ENCODE assay signal across 8 cellular contexts in genomic region chr15:90266485-90266884, GRCh38. TPM values are rescaled to one million over a fixed set of nuclear protein-coding genes. Genes with fewer than 3 reads are reported as not detected.
DNase-seq lines count a peak whose midpoint lies in the region; ATAC-seq and TF ChIP-seq lines count a peak whose summit lies in the region.

No MANE protein-coding gene starts in this region.

- H3K27me3 ChIP-seq in BLaER1, result no peaks in the 10 kb centered on the region
- no peaks in the 10 kb centered on the region for H3K27me3 ChIP-seq in adrenal gland
- no peaks in the 10 kb centered on the region for H3K27me3 ChIP-seq in layer of hippocampus (ENCODE audit: control insufficient read depth, insufficient read depth, low read length)

- no peaks in the 10 kb centered on the region for H3K9me3 Mint-ChIP-seq in stimulated activated naive CD8-positive, alpha-beta T cell treated with anti-CD3 and anti-CD28 coated beads, Interleukin-15, amount 100 ng/mL, for 72 hours

- H3K4me1 Mint-ChIP-seq in stimulated activated naive CD8-positive, alpha-beta T cell treated with anti-CD3 and anti-CD28 coated beads, Interleukin-15, amount 100 ng/mL, for 72 hours, result peaks cover 57% of the 10 kb centered on the region

- no peak for TF ChIP-seq CTCF in adrenal gland (IDR thresholded peaks at IDR 0.05)

- no peak for ATAC-seq in stimulated activated naive CD8-positive, alpha-beta T cell treated with anti-CD3 and anti-CD28 coated beads, Interleukin-15, amount 100 ng/mL, for 72 hours
- ATAC-seq in HG03280 (IDR thresholded peaks at IDR 0.05; ENCODE audit: unreplicated experiment), result no peak

- H3K9ac ChIP-seq in BLaER1, result peak overlapping the region; percentile 86

- peak overlapping the region; percentile 95 to 98 for H3K27ac Mint-ChIP-seq in stimulated activated naive CD8-positive, alpha-beta T cell treated with anti-CD3 and anti-CD28 coated beads, Interleukin-15, amount 100 ng/mL, for 72 hours

- TF ChIP-seq POLR2A in adrenal gland (IDR thresholded peaks at IDR 0.05), result no peak

- H3K4me1 ChIP-seq in BLaER1, result peaks cover 66% of the 10 kb centered on the region
- H3K4me1 ChIP-seq in adrenal gland (replicated peaks in 1 of 2), result peaks cover 20 to 57% of the 10 kb centered on the region in 2 donors

- H4K20me1 ChIP-seq in BLaER1, result peaks cover 50% of the 10 kb centered on the region

- H3K36me3 ChIP-seq in BLaER1 (peaks cover 28% of the 10 kb centered on the region), adrenal gland (replicated peaks in 1 of 2) (peaks cover 0 to 18% of the 10 kb centered on the region in 2 donors)

- H3K9me3 ChIP-seq in BLaER1, result no peaks in the 10 kb centered on the region
- H3K9me3 ChIP-seq in adrenal gland (replicated peaks in 1 of 3), result no peaks in the 10 kb centered on the region

- peak overlapping the region; percentile 95 to 99 for H3K4me3 Mint-ChIP-seq in stimulated activated naive CD8-positive, alpha-beta T cell treated with anti-CD3 and anti-CD28 coated beads, Interleukin-15, amount 100 ng/mL, for 72 hours

- H3K4me2 ChIP-seq in BLaER1, result peak overlapping the region; percentile 96

- H3K4me3 ChIP-seq in BLaER1 (peak overlapping the region; percentile 77), adrenal gland (peak overlapping the region in 2 of 4 donors; percentile 64 to 71)

- intact Hi-C loops in adrenal gland (cut with DNase I), result no loop called here

- peak overlapping the region; percentile 93 for H3K27ac ChIP-seq in BLaER1
- peak overlapping the region; percentile 94 to 96 (median 96) for H3K27ac ChIP-seq in adrenal gland
- H3K27ac ChIP-seq in layer of hippocampus (ENCODE audit: low read depth, low read length), result peak overlapping the region; percentile 90

- 10 to 15% (median 13%) methylated on average over 15 of the region's 15 CpGs for WGBS in adrenal gland, 4 donors

- peak; percentile 21 for DNase-seq in M059J (ENCODE audit: low read depth)
- DNase-seq in adrenal gland, result peak in 3 of 7 donors; percentile 44 to 66 (median 46)
- DNase-seq in stimulated activated naive CD8-positive, alpha-beta T cell treated with anti-CD3 and anti-CD28 coated beads, Interleukin-15, amount 100 ng/mL, for 72 hours, result no peak
- no peak for DNase-seq in NOMO-1 treated with DMSO at 0.1 percent for 48 hours (lab: John Stamatoyannopoulos, UW; ENCODE audit: unreplicated experiment)
- DNase-seq in D341Med (ENCODE audit: low spot score), result no peak

- H3K27me3 Mint-ChIP-seq in stimulated activated naive CD8-positive, alpha-beta T cell treated with anti-CD3 and anti-CD28 coated beads, Interleukin-15, amount 100 ng/mL, for 72 hours, result no peaks in the 10 kb centered on the region

RNA-seq across cellular contexts. Expression of gene NGRN, which starts 1.0 kb away (rescaled TPM):
- total RNA-seq in M059J (2014; rRNA removed; shearing (Covaris generic)), result 101 and 125 TPM in 2 replicates
- total RNA-seq in adrenal gland, result 100 to 1,000 TPM in 5 of 8 donors, 10 to 100 TPM in 3; 61.4 to 131 (median 103) TPM
- 100 to 1,000 TPM in 1 of 3 donors, 10 to 100 TPM in 2; 53.5 to 133 (median 56.3) TPM for polyA plus RNA-seq in adrenal gland

RNA-seq across cellular contexts. Expression of gene TTLL13, which starts 17.1 kb away (rescaled TPM):
- 0.42 TPM in 1 of 2 replicates, not detected in the other for total RNA-seq in M059J (2014; rRNA removed; shearing (Covaris generic))
- total RNA-seq in adrenal gland, result under 1 TPM in 3 of 8 donors, not detected in 5; 0.28 to 0.43 (median 0.42) TPM
- 1 to 10 TPM in 1 of 3 donors, under 1 TPM in 2; 0.11 to 1.9 (median 0.20) TPM for polyA plus RNA-seq in adrenal gland

RNA-seq across cellular contexts. Expression of gene GDPGP1, which starts 32.5 kb away (rescaled TPM):
- 3.5 and 11.2 TPM in 2 replicates for total RNA-seq in M059J (2014; rRNA removed; shearing (Covaris generic))
- total RNA-seq in adrenal gland, result 10 to 100 TPM in 5 of 8 donors, 1 to 10 TPM in 3; 7.0 to 17.1 (median 10.4) TPM
- 1 to 10 TPM; 2.6 to 4.7 (median 2.9) TPM for polyA plus RNA-seq in adrenal gland

RNA-seq across cellular contexts. Expression of gene CIB1, which starts 32.7 kb away (rescaled TPM):
- total RNA-seq in M059J (2014; rRNA removed; shearing (Covaris generic)), result 45.1 and 51.4 TPM in 2 replicates
- 100 to 1,000 TPM in 5 of 8 donors, 10 to 100 TPM in 3; 38.8 to 191 (median 121) TPM for total RNA-seq in adrenal gland
- 100 to 1,000 TPM; 138 to 259 (median 141) TPM for polyA plus RNA-seq in adrenal gland
